20 cellular contexts compared by ENCODE assay signal in the genomic region with DNA sequence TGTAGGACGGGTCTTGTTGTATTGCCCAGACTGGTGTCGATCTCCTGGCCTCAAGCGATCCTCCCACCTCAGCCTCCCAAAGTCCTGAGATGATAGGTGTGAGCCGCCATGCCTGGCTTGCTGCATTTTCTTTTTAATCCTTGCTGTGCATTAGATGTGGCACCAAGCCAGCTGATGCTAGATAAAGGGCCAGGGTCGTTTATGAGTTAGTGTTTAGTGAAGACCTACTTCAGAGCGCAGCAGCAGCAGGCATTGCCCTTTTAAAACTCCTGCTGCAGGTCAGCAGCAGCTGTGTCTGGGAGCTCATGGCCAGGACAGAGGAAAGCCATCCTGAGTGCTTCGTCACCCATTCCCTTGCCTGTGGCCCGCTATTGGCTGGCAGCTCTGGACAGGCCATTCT.
A peak's percentile ranks its signal among the peaks of the same experiment; 100 is the strongest.
DNase-seq lines count a peak whose midpoint lies in the region; ATAC-seq and TF ChIP-seq lines count a peak whose summit lies in the region.
"Had no signal": no experiment of that assay in that cellular context is flagged by ENCODE, and none has a peak within 500 bp of the region (broad histone marks: within the 10 kb centered on the region; RNA-seq: fewer than 3 reads in every experiment).

No MANE protein-coding gene starts in this region.

- no peaks in the 10 kb centered on the region for H3K9me3 ChIP-seq in endodermal cell (ENCODE audit: control insufficient read depth, low read length)

- H3K9ac ChIP-seq in endodermal cell (ENCODE audit: extremely low read depth, low read length, poor library complexity, severe bottlenecking), result no peak overlapping the region

- no peaks in the 10 kb centered on the region for H3K27me3 ChIP-seq in endodermal cell (ENCODE audit: control insufficient read depth, insufficient read depth, low read length, poor library complexity, severe bottlenecking)

- ATAC-seq in HG02623 (IDR thresholded peaks at IDR 0.05; ENCODE audit: unreplicated experiment), result no peak
- ATAC-seq: naive thymus-derived CD4-positive, alpha-beta T cell; stimulated activated naive CD8-positive, alpha-beta T cell treated with anti-CD3 and anti-CD28 coated beads, Interleukin-15, amount 100 ng/mL, for 72 hours had no signal

- WGBS in endodermal cell (ENCODE audit: insufficient coverage in 1 of 2, insufficient read length in 1 of 2), 2 experiments, result 91 to 97% methylated on average over 7 to 8 of the region's 8 CpGs

- TF ChIP-seq CTCF in endodermal cell (conservative IDR thresholded peaks at IDR 0.05), result no peak
- no peak for TF ChIP-seq CTCF in type B pancreatic cell (conservative IDR thresholded peaks at IDR 0.05)
- TF ChIP-seq CTCF in Calu3 (IDR thresholded peaks at IDR 0.05; ENCODE audit: unreplicated experiment), result no peak

- H3K36me3 ChIP-seq in endodermal cell (ENCODE audit: control insufficient read depth, insufficient read depth, low read length), result no peaks in the 10 kb centered on the region

- H3K27ac ChIP-seq in endodermal cell (ENCODE audit: low read depth, low read length), result peak overlapping the region; percentile 12

- H3K4me3 ChIP-seq in endodermal cell (ENCODE audit: low read length), result no peak overlapping the region

- peaks cover 1% of the 10 kb centered on the region for H3K36me3 Mint-ChIP-seq in endodermal cell (ENCODE audit: low read depth)
- H3K36me3 Mint-ChIP-seq in type B pancreatic cell, result peaks cover 3% of the 10 kb centered on the region
- H3K36me3 Mint-ChIP-seq in Calu3 (ENCODE audit: insufficient read depth, unreplicated experiment), result no peaks in the 10 kb centered on the region
- peaks cover 2% of the 10 kb centered on the region for H3K36me3 Mint-ChIP-seq in activated naive CD4-positive, alpha-beta T cell treated with anti-CD3 and anti-CD28 coated beads for 36 hours (ENCODE audit: low read depth)
- H3K36me3 Mint-ChIP-seq: CD14-positive monocyte had no signal

- H3K4me1 ChIP-seq in endodermal cell (ENCODE audit: control insufficient read depth, insufficient read depth, low read length), result peaks cover 18% of the 10 kb centered on the region

- CTCF ChIA-PET in Calu3 (lab: Charles Lee), result no interaction called here
- CTCF ChIA-PET in activated naive CD4-positive, alpha-beta T cell treated with anti-CD3 and anti-CD28 coated beads for 36 hours (lab: Charles Lee), result no interaction called here

- H3K4me3 Mint-ChIP-seq in endodermal cell (no peak overlapping the region), type B pancreatic cell (peak overlapping the region; percentile 53), Calu3 (ENCODE audit: low read depth, unreplicated experiment) (no peak overlapping the region)
- H3K4me3 Mint-ChIP-seq in activated naive CD4-positive, alpha-beta T cell treated with anti-CD3 and anti-CD28 coated beads for 36 hours, result no peak overlapping the region
- H3K4me3 Mint-ChIP-seq: activated B cell treated with CpG ODN at 0.5 μM for 24 hours; activated T-cell treated with anti-CD3 and anti-CD28 coated beads, Interleukin-2, amount 50 U/mL, for 72 hours; CD14-positive monocyte; IgD-negative memory B cell; memory B cell; naive thymus-derived CD4-positive, alpha-beta T cell; stimulated activated naive CD8-positive, alpha-beta T cell treated with anti-CD3 and anti-CD28 coated beads, Interleukin-15, amount 100 ng/mL, for 72 hours had no signal

- DNase-seq in NCI-H748 (lab: John Stamatoyannopoulos, UW; ENCODE audit: unreplicated experiment) (peak; percentile 45), NCI-H748 treated with DMSO at 0.1 percent for 48 hours (lab: John Stamatoyannopoulos, UW) (no peak), NCI-H82 (lab: John Stamatoyannopoulos, UW) (peak; percentile 71), endodermal cell (no peak), type B pancreatic cell (ENCODE audit: extremely low spot score, unreplicated experiment) (no peak), Calu3 (no peak)
- no peak for DNase-seq in activated naive CD4-positive, alpha-beta T cell treated with anti-CD3 and anti-CD28 coated beads for 36 hours
- DNase-seq: activated B cell treated with CpG ODN at 0.5 μM for 24 hours; activated T-cell treated with anti-CD3 and anti-CD28 coated beads, Interleukin-2, amount 50 U/mL, for 72 hours; naive thymus-derived CD4-positive, alpha-beta T cell; NCI-H2029; NCI-H774; posterior cingulate gyrus; stimulated activated CD4-positive, alpha-beta T cell treated with anti-CD3 and anti-CD28 coated beads, Interleukin-1b, Interleukin-23, amount 100 ng/mL, for 48 hours; stimulated activated naive CD8-positive, alpha-beta T cell treated with anti-CD3 and anti-CD28 coated beads, Interleukin-15, amount 100 ng/mL, for 72 hours; T-helper 9 cell had no signal

- BruUV-seq in Calu3 (replicated peaks; lab: Mats Ljungman, UMichigan), result no TSS peak

- intact Hi-C loops in Calu3 (cut with micrococcal nuclease; ENCODE audit: unreplicated experiment), result no loop called here
- intact Hi-C loops in activated naive CD4-positive, alpha-beta T cell treated with anti-CD3 and anti-CD28 coated beads for 36 hours (cut with micrococcal nuclease), result no loop called here

- H3K4me1 Mint-ChIP-seq in endodermal cell, result peaks cover 11% of the 10 kb centered on the region
- H3K4me1 Mint-ChIP-seq in type B pancreatic cell (ENCODE audit: unreplicated experiment), result peaks cover 43% of the 10 kb centered on the region
- H3K4me1 Mint-ChIP-seq in Calu3 (ENCODE audit: low read depth, unreplicated experiment), result no peaks in the 10 kb centered on the region
- H3K4me1 Mint-ChIP-seq in activated naive CD4-positive, alpha-beta T cell treated with anti-CD3 and anti-CD28 coated beads for 36 hours (ENCODE audit: low read depth), result peaks cover 10% of the 10 kb centered on the region

- H3K27ac Mint-ChIP-seq in endodermal cell (no peak overlapping the region), type B pancreatic cell (no peak overlapping the region), Calu3 (ENCODE audit: unreplicated experiment) (no peak overlapping the region)
- H3K27ac Mint-ChIP-seq in activated naive CD4-positive, alpha-beta T cell treated with anti-CD3 and anti-CD28 coated beads for 36 hours, result no peak overlapping the region
- H3K27ac Mint-ChIP-seq: activated B cell treated with CpG ODN at 0.5 μM for 24 hours, CD14-positive monocyte, IgD-negative memory B cell, memory B cell had no signal

- no peaks in the 10 kb centered on the region for H3K27me3 Mint-ChIP-seq in endodermal cell (ENCODE audit: insufficient read depth)
- H3K27me3 Mint-ChIP-seq in type B pancreatic cell, result no peaks in the 10 kb centered on the region
- no peaks in the 10 kb centered on the region for H3K27me3 Mint-ChIP-seq in Calu3 (ENCODE audit: unreplicated experiment)
- H3K27me3 Mint-ChIP-seq in activated naive CD4-positive, alpha-beta T cell treated with anti-CD3 and anti-CD28 coated beads for 36 hours (ENCODE audit: low read depth), result no peaks in the 10 kb centered on the region
- H3K27me3 Mint-ChIP-seq: activated B cell treated with CpG ODN at 0.5 μM for 24 hours; IgD-negative memory B cell; memory B cell; naive thymus-derived CD4-positive, alpha-beta T cell; stimulated activated naive CD8-positive, alpha-beta T cell treated with anti-CD3 and anti-CD28 coated beads, Interleukin-15, amount 100 ng/mL, for 72 hours had no signal

- no peaks in the 10 kb centered on the region for H3K9me3 Mint-ChIP-seq in endodermal cell
- H3K9me3 Mint-ChIP-seq in type B pancreatic cell, result no peaks in the 10 kb centered on the region
- H3K9me3 Mint-ChIP-seq in Calu3 (ENCODE audit: low read depth, unreplicated experiment), result no peaks in the 10 kb centered on the region
- H3K9me3 Mint-ChIP-seq in activated naive CD4-positive, alpha-beta T cell treated with anti-CD3 and anti-CD28 coated beads for 36 hours, result no peaks in the 10 kb centered on the region
- H3K9me3 Mint-ChIP-seq: activated B cell treated with CpG ODN at 0.5 μM for 24 hours; activated T-cell treated with anti-CD3 and anti-CD28 coated beads, Interleukin-2, amount 50 U/mL, for 72 hours; IgD-negative memory B cell; memory B cell; naive thymus-derived CD4-positive, alpha-beta T cell; stimulated activated naive CD8-positive, alpha-beta T cell treated with anti-CD3 and anti-CD28 coated beads, Interleukin-15, amount 100 ng/mL, for 72 hours had no signal

Comparison
In these comparisons a context has a peak if more than half of its experiments do, and no peak if none do; other contexts are left out.
1. DNase-seq: peak in NCI-H748 (single experiment) and NCI-H82 (single experiment); none in NCI-H748 treated with DMSO at 0.1 percent for 48 hours (single experiment), endodermal cell (single experiment), type B pancreatic cell (single experiment), Calu3 (single experiment) and activated naive CD4-positive, alpha-beta T cell treated with anti-CD3 and anti-CD28 coated beads for 36 hours (single experiment).